Comparison of ENCODE assay signal across 1 cellular context in genomic region chr1:1407957-1408318, GRCh38.
TF ChIP-seq lines count a peak whose summit lies in the region.

No MANE protein-coding gene starts in this region.

TF ChIP-seq in K562, 482 proteins besides CTCF, POLR2A, EP300 and RAD21 (continued from another document):
- TF ChIP-seq ZBTB2 (IDR thresholded peaks at IDR 0.05): 0 out of 2 replicates have a peak, but pooled peaks have one; percentile 24
- peak; percentile 37 for TF ChIP-seq SNRNP70 (optimal IDR thresholded peaks at IDR 0.05; ENCODE audit: low read depth, low read length)
- peak; percentile 90 for TF ChIP-seq ZNF121 (CRISPR knock-in tag; conservative IDR thresholded peaks at IDR 0.05)
- 0 out of 2 replicates have a peak, but pooled peaks have one; percentile 48 for TF ChIP-seq TRIM28 (IDR thresholded peaks at IDR 0.05)
- TF ChIP-seq KDM1A (IDR thresholded peaks at IDR 0.05): peak; percentile 46 to 52; a peak in 1 of 4 replicates
- TF ChIP-seq, protein P1, sequence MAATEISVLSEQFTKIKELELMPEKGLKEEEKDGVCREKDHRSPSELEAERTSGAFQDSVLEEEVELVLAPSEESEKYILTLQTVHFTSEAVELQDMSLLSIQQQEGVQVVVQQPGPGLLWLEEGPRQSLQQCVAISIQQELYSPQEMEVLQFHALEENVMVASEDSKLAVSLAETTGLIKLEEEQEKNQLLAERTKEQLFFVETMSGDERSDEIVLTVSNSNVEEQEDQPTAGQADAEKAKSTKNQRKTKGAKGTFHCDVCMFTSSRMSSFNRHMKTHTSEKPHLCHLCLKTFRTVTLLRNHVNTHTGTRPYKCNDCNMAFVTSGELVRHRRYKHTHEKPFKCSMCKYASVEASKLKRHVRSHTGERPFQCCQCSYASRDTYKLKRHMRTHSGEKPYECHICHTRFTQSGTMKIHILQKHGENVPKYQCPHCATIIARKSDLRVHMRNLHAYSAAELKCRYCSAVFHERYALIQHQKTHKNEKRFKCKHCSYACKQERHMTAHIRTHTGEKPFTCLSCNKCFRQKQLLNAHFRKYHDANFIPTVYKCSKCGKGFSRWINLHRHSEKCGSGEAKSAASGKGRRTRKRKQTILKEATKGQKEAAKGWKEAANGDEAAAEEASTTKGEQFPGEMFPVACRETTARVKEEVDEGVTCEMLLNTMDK (IDR thresholded peaks at IDR 0.05; ENCODE audit: borderline replicate concordance, insufficient read depth, low read depth, low read length, poor library complexity, severe bottlenecking): no peak
- no peak for TF ChIP-seq ADNP (tag; IDR thresholded peaks at IDR 0.05)
- peak; percentile 81 for TF ChIP-seq RBM25 (IDR thresholded peaks at IDR 0.05; ENCODE audit: low read depth, low read length, severe bottlenecking)
- no peak for TF ChIP-seq ZNF609 (CRISPR knock-in tag; IDR thresholded peaks at IDR 0.05; ENCODE audit: borderline replicate concordance)
- TF ChIP-seq, protein P2, sequence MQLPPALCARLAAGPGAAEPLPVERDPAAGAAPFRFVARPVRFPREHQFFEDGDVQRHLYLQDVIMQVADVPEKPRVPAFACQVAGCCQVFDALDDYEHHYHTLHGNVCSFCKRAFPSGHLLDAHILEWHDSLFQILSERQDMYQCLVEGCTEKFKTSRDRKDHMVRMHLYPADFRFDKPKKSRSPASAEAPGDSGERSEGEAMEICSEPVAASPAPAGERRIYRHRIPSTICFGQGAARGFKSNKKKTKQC (CRISPR knock-in tag; IDR thresholded peaks at IDR 0.05): peak; percentile 46; the same call in 1 of the 2 replicates
- peak; percentile 55; the same call in 1 of the 2 replicates for TF ChIP-seq HDAC2 (IDR thresholded peaks at IDR 0.05)
- 0 out of 2 replicates have a peak, but pooled peaks have one; percentile 74 for TF ChIP-seq SMARCA5 (IDR thresholded peaks at IDR 0.05)
- TF ChIP-seq NR2C1 (IDR thresholded peaks at IDR 0.05): peak; percentile 45; the same call in 1 of the 2 replicates
- TF ChIP-seq NR2C1 (tag; IDR thresholded peaks at IDR 0.05): no peak
- TF ChIP-seq RCOR1 (IDR thresholded peaks at IDR 0.05; ENCODE audit: borderline replicate concordance in 1 of 2, low read depth in 2 of 2, low read length in 2 of 2): peak in 1 of 2 experiments; percentile 54; a peak in 1 of 4 replicates
- 0 out of 2 replicates have a peak, but pooled peaks have one; percentile 8 for TF ChIP-seq TAL1 (IDR thresholded peaks at IDR 0.05)
- TF ChIP-seq PTBP1 (IDR thresholded peaks at IDR 0.05; ENCODE audit: low read depth, low read length): 0 out of 2 replicates have a peak, but pooled peaks have one; percentile 79
- no peak for TF ChIP-seq TCF7 (IDR thresholded peaks at IDR 0.05; ENCODE audit: borderline replicate concordance)
- TF ChIP-seq, protein P3, sequence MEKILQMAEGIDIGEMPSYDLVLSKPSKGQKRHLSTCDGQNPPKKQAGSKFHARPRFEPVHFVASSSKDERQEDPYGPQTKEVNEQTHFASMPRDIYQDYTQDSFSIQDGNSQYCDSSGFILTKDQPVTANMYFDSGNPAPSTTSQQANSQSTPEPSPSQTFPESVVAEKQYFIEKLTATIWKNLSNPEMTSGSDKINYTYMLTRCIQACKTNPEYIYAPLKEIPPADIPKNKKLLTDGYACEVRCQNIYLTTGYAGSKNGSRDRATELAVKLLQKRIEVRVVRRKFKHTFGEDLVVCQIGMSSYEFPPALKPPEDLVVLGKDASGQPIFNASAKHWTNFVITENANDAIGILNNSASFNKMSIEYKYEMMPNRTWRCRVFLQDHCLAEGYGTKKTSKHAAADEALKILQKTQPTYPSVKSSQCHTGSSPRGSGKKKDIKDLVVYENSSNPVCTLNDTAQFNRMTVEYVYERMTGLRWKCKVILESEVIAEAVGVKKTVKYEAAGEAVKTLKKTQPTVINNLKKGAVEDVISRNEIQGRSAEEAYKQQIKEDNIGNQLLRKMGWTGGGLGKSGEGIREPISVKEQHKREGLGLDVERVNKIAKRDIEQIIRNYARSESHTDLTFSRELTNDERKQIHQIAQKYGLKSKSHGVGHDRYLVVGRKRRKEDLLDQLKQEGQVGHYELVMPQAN (IDR thresholded peaks at IDR 0.05; ENCODE audit: borderline replicate concordance): peak; percentile 21; the same call in 1 of the 2 replicates
- TF ChIP-seq SNIP1 (IDR thresholded peaks at IDR 0.05; ENCODE audit: low read depth): 0 out of 2 replicates have a peak, but pooled peaks have one; percentile 21
